ENCODE assay signal across 28 cellular contexts in the genomic region with DNA sequence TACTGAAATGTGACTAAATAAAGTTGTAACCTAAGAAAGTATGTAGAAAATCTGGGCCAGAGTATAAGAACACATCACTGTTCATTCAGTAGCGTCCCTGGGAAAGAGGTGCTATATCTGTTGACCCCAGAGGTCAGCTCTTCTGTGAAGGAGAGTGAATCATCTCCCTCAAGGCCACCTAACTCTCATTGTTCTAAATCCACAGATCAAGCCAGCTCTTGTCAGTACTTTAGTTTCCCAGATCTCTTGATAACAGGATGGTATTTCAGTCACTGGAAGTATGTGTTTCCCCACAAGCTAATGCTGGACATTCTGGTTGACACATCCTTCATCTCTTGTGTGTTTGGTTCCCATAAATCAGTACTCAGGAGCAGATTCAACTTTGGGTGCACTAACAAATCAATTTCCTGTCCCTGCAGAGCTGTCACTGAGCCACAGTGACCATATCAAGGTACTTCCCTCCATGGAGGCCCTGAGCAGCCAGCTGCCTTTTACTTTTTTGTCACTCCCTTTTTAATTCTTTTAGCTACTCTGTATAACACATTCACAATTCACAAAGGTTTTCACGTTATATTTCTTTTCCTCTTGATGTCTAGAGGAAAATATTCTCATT. TPM values are rescaled to one million over a fixed set of nuclear protein-coding genes. Genes with fewer than 3 reads are reported as not detected.
DNase-seq lines count a peak whose midpoint lies in the region; ATAC-seq and TF ChIP-seq lines count a peak whose summit lies in the region.
"Had no signal": no experiment of that assay in that cellular context is flagged by ENCODE, and none has a peak within 500 bp of the region (broad histone marks: within the 10 kb centered on the region; RNA-seq: fewer than 3 reads in every experiment).

No MANE protein-coding gene starts in this region.

- no peak overlapping the region for H3K27ac Mint-ChIP-seq in activated naive CD8-positive, alpha-beta T cell treated with anti-CD3 and anti-CD28 coated beads, Interleukin-2, amount 10 ng/mL, durations not matched to agents 7 days and 5 days
- H3K27ac Mint-ChIP-seq in activated naive CD8-positive, alpha-beta T cell treated with anti-CD3 and anti-CD28 coated beads, Interleukin-2, amount 50 U/mL, for 24 hours: no peak overlapping the region
- no peak overlapping the region for H3K27ac Mint-ChIP-seq in WTC11
- no peak overlapping the region for H3K27ac Mint-ChIP-seq in stimulated activated naive B cell treated with anti-CD40 and anti-IgM and Interleukin-4, amounts not matched to agents 10 μg/mL and 1 μg/mL and 100 μg/mL, for 72 hours
- H3K27ac Mint-ChIP-seq: activated CD8-positive, alpha-beta T cell treated with anti-CD3 and anti-CD28 coated beads, Interleukin-2, amount 10 ng/mL, durations not matched to agents 7 days and 5 days; nephron had no signal

- no peak overlapping the region for H3K4me3 Mint-ChIP-seq in activated naive CD8-positive, alpha-beta T cell treated with anti-CD3 and anti-CD28 coated beads, Interleukin-2, amount 10 ng/mL, durations not matched to agents 7 days and 5 days
- H3K4me3 Mint-ChIP-seq in activated naive CD8-positive, alpha-beta T cell treated with anti-CD3 and anti-CD28 coated beads, Interleukin-2, amount 50 U/mL, for 24 hours: no peak overlapping the region
- no peak overlapping the region for H3K4me3 Mint-ChIP-seq in WTC11
- no peak overlapping the region for H3K4me3 Mint-ChIP-seq in stimulated activated naive B cell treated with anti-CD40 and anti-IgM and Interleukin-4, amounts not matched to agents 10 μg/mL and 1 μg/mL and 100 μg/mL, for 72 hours
- H3K4me3 Mint-ChIP-seq: activated CD8-positive, alpha-beta T cell treated with anti-CD3 and anti-CD28 coated beads, Interleukin-2, amount 10 ng/mL, durations not matched to agents 7 days and 5 days; nephron had no signal

- ATAC-seq in activated naive CD8-positive, alpha-beta T cell treated with anti-CD3 and anti-CD28 coated beads, Interleukin-2, amount 10 ng/mL, durations not matched to agents 7 days and 5 days (ENCODE audit: low read depth): peak; percentile 47
- no peak for ATAC-seq in activated naive CD8-positive, alpha-beta T cell treated with anti-CD3 and anti-CD28 coated beads, Interleukin-2, amount 50 U/mL, for 24 hours
- ATAC-seq in WTC11: no peak
- no peak for ATAC-seq in GM18519 (IDR thresholded peaks at IDR 0.05; ENCODE audit: low FRiP score, unreplicated experiment)
- ATAC-seq in stimulated activated naive B cell treated with anti-CD40 and anti-IgM and Interleukin-4, amounts not matched to agents 10 μg/mL and 1 μg/mL and 100 μg/mL, for 72 hours (replicated peaks): no peak
- ATAC-seq: activated CD8-positive, alpha-beta T cell treated with anti-CD3 and anti-CD28 coated beads, Interleukin-2, amount 10 ng/mL, durations not matched to agents 7 days and 5 days; left lobe of liver; stimulated activated naive CD8-positive, alpha-beta T cell treated with anti-CD3 and anti-CD28 coated beads, Interleukin-15, Interleukin-2, amounts not matched to agents 100 U/mL and 50 U/mL, for 24 hours had no signal

- CTCF ChIA-PET in RWPE1 (lab: Yijun Ruan, JAX): interaction anchor here (0.6 to 0.9 kb wide), 2 partner anchors 13 to 300 kb away, joined by 4 read pairs; no protein-coding TSS in a partner anchor
- CTCF ChIA-PET in WTC11 (lab: Charles Lee): interaction anchor here (0.9 to 1.5 kb wide), 3 partner anchors 62 to 198 kb away, joined by 3 to 4 read pairs (median 4); no protein-coding TSS in a partner anchor

- POLR2A ChIA-PET in activated naive CD8-positive, alpha-beta T cell treated with anti-CD3 and anti-CD28 coated beads, Interleukin-2, amount 10 ng/mL, durations not matched to agents 7 days and 5 days (lab: Charles Lee): no interaction called here
- POLR2A ChIA-PET in RWPE1 (lab: Yijun Ruan, JAX; ENCODE audit: low non-redundant PET) (interaction anchor here (0.6 kb wide), 1 partner anchor 225 kb away, joined by 3 read pairs; no protein-coding TSS in a partner anchor), WTC11 (lab: Charles Lee) (interaction anchor here (0.7 kb wide), 1 partner anchor 13 kb away, joined by 3 read pairs; no protein-coding TSS in a partner anchor)

- peaks cover 8% of the 10 kb centered on the region for H3K27me3 Mint-ChIP-seq in activated naive CD8-positive, alpha-beta T cell treated with anti-CD3 and anti-CD28 coated beads, Interleukin-2, amount 10 ng/mL, durations not matched to agents 7 days and 5 days
- H3K27me3 Mint-ChIP-seq in activated naive CD8-positive, alpha-beta T cell treated with anti-CD3 and anti-CD28 coated beads, Interleukin-2, amount 50 U/mL, for 24 hours: no peaks in the 10 kb centered on the region
- H3K27me3 Mint-ChIP-seq in WTC11 (ENCODE audit: low read depth): peaks cover 2% of the 10 kb centered on the region; the same call in 1 of the 2 replicates
- peaks cover 19 to 31% of the 10 kb centered on the region in 2 donors for H3K27me3 Mint-ChIP-seq in stimulated activated naive B cell treated with anti-CD40 and anti-IgM and Interleukin-4, amounts not matched to agents 10 μg/mL and 1 μg/mL and 100 μg/mL, for 72 hours

- H3K36me3 Mint-ChIP-seq in activated naive CD8-positive, alpha-beta T cell treated with anti-CD3 and anti-CD28 coated beads, Interleukin-2, amount 10 ng/mL, durations not matched to agents 7 days and 5 days: no peaks in the 10 kb centered on the region
- no peaks in the 10 kb centered on the region for H3K36me3 Mint-ChIP-seq in activated naive CD8-positive, alpha-beta T cell treated with anti-CD3 and anti-CD28 coated beads, Interleukin-2, amount 50 U/mL, for 24 hours (ENCODE audit: low read depth)
- no peaks in the 10 kb centered on the region for H3K36me3 Mint-ChIP-seq in WTC11
- no peaks in the 10 kb centered on the region for H3K36me3 Mint-ChIP-seq in stimulated activated naive B cell treated with anti-CD40 and anti-IgM and Interleukin-4, amounts not matched to agents 10 μg/mL and 1 μg/mL and 100 μg/mL, for 72 hours

- TF ChIP-seq CTCF in RWPE1 (conservative IDR thresholded peaks at IDR 0.05; ENCODE audit: low read depth): no peak
- TF ChIP-seq CTCF in WTC11 (IDR thresholded peaks at IDR 0.05): no peak

- DNase-seq in activated naive CD8-positive, alpha-beta T cell treated with anti-CD3 and anti-CD28 coated beads, Interleukin-2, amount 10 ng/mL, durations not matched to agents 7 days and 5 days: no peak
- no peak for DNase-seq in activated naive CD8-positive, alpha-beta T cell treated with anti-CD3 and anti-CD28 coated beads, Interleukin-2, amount 50 U/mL, for 24 hours
- DNase-seq in RWPE1 (ENCODE audit: low spot score): peak; percentile 85
- peak; percentile 5 for DNase-seq in iris pigment epithelial cell (ENCODE audit: low read depth)
- no peak for DNase-seq in WTC11 (ENCODE audit: low spot score)
- DNase-seq in stimulated activated naive B cell treated with anti-CD40 and anti-IgM and Interleukin-4, amounts not matched to agents 10 μg/mL and 1 μg/mL and 100 μg/mL, for 72 hours: no peak
- DNase-seq in stimulated activated naive CD4-positive, alpha-beta T cell (lab: John Stamatoyannopoulos, UW): no peak
- DNase-seq: activated CD8-positive, alpha-beta T cell treated with anti-CD3 and anti-CD28 coated beads, Interleukin-2, amount 10 ng/mL, durations not matched to agents 7 days and 5 days; activated naive CD4-positive, alpha-beta T cell; AML-193; amygdala; KBM-7; midbrain; NCI-H1694 treated with DMSO at 0.1 percent for 48 hours; NCI-H2171 treated with DMSO at 0.1 percent for 48 hours; NCI-H526; RPMI8226; stimulated activated CD4-positive, alpha-beta T cell treated with anti-CD3 and anti-CD28 coated beads, Interleukin-2, amount 100 ng/mL, for 24 hours; stimulated activated naive CD8-positive, alpha-beta T cell treated with anti-CD3 and anti-CD28 coated beads, Interleukin-15, Interleukin-2, amounts not matched to agents 100 U/mL and 50 U/mL, for 24 hours; T-helper 9 cell had no signal

- H3K27ac ChIP-seq in RWPE1: no peak overlapping the region
- H3K27ac ChIP-seq: 22Rv1, skin epidermis had no signal

- H3K9me3 Mint-ChIP-seq in activated naive CD8-positive, alpha-beta T cell treated with anti-CD3 and anti-CD28 coated beads, Interleukin-2, amount 10 ng/mL, durations not matched to agents 7 days and 5 days: no peaks in the 10 kb centered on the region
- H3K9me3 Mint-ChIP-seq in activated naive CD8-positive, alpha-beta T cell treated with anti-CD3 and anti-CD28 coated beads, Interleukin-2, amount 50 U/mL, for 24 hours: no peaks in the 10 kb centered on the region
- H3K9me3 Mint-ChIP-seq in WTC11: no peaks in the 10 kb centered on the region
- no peaks in the 10 kb centered on the region for H3K9me3 Mint-ChIP-seq in stimulated activated naive B cell treated with anti-CD40 and anti-IgM and Interleukin-4, amounts not matched to agents 10 μg/mL and 1 μg/mL and 100 μg/mL, for 72 hours
- H3K9me3 Mint-ChIP-seq: nephron had no signal

- H3K4me1 Mint-ChIP-seq in activated naive CD8-positive, alpha-beta T cell treated with anti-CD3 and anti-CD28 coated beads, Interleukin-2, amount 10 ng/mL, durations not matched to agents 7 days and 5 days: no peaks in the 10 kb centered on the region
- no peaks in the 10 kb centered on the region for H3K4me1 Mint-ChIP-seq in activated naive CD8-positive, alpha-beta T cell treated with anti-CD3 and anti-CD28 coated beads, Interleukin-2, amount 50 U/mL, for 24 hours
- H3K4me1 Mint-ChIP-seq in WTC11: no peaks in the 10 kb centered on the region
- no peaks in the 10 kb centered on the region for H3K4me1 Mint-ChIP-seq in stimulated activated naive B cell treated with anti-CD40 and anti-IgM and Interleukin-4, amounts not matched to agents 10 μg/mL and 1 μg/mL and 100 μg/mL, for 72 hours
- H3K4me1 Mint-ChIP-seq: nephron had no signal

TF ChIP-seq in WTC11, 78 proteins besides CTCF, POLR2A, EP300 and RAD21 (continues in another document):
- TF ChIP-seq E2F4 (CRISPR knock-in tag; IDR thresholded peaks at IDR 0.05; ENCODE audit: borderline replicate concordance, low read depth): no peak

RNA-seq across cellular contexts. Expression of gene KRT1, which starts 7.8 kb away (rescaled TPM):
- total RNA-seq in activated naive CD8-positive, alpha-beta T cell treated with anti-CD3 and anti-CD28 coated beads, Interleukin-2, amount 10 ng/mL, durations not matched to agents 7 days and 5 days: not detected
- total RNA-seq in WTC11 (2021): not detected in 3 replicates
- total RNA-seq: activated CD8-positive, alpha-beta T cell treated with anti-CD3 and anti-CD28 coated beads, Interleukin-2, amount 10 ng/mL, durations not matched to agents 7 days and 5 days; cardiac septum; H4; left lobe of liver had no signal

RNA-seq across cellular contexts. Expression of gene KRT2, which starts 20.4 kb away (rescaled TPM):
- total RNA-seq in activated naive CD8-positive, alpha-beta T cell treated with anti-CD3 and anti-CD28 coated beads, Interleukin-2, amount 10 ng/mL, durations not matched to agents 7 days and 5 days: not detected
- not detected in 3 replicates for total RNA-seq in WTC11 (2021)
- total RNA-seq: cardiac septum, left lobe of liver, posterior vena cava had no signal

RNA-seq across cellular contexts. Expression of gene KRT77, which starts 30.9 kb away (rescaled TPM):
- total RNA-seq in activated naive CD8-positive, alpha-beta T cell treated with anti-CD3 and anti-CD28 coated beads, Interleukin-2, amount 10 ng/mL, durations not matched to agents 7 days and 5 days: not detected
- total RNA-seq in WTC11 (2021): not detected in 3 replicates
- total RNA-seq: activated CD8-positive, alpha-beta T cell treated with anti-CD3 and anti-CD28 coated beads, Interleukin-2, amount 10 ng/mL, durations not matched to agents 7 days and 5 days; cardiac septum; H4; left lobe of liver; posterior vena cava had no signal

RNA-seq across cellular contexts. Expression of gene KRT73, which starts 54.1 kb away (rescaled TPM):
- total RNA-seq in activated naive CD8-positive, alpha-beta T cell treated with anti-CD3 and anti-CD28 coated beads, Interleukin-2, amount 10 ng/mL, durations not matched to agents 7 days and 5 days: under 1 TPM; 0.42 to 0.60 TPM
- not detected in 3 replicates for total RNA-seq in WTC11 (2021)
- total RNA-seq: cardiac septum, H4, left lobe of liver, posterior vena cava had no signal

Comparison
In these comparisons a context has a peak if more than half of its experiments do, and no peak if none do; other contexts are left out.
1. DNase-seq: peak in RWPE1 (single experiment) and iris pigment epithelial cell (single experiment); none in activated naive CD8-positive, alpha-beta T cell treated with anti-CD3 and anti-CD28 coated beads, Interleukin-2, amount 10 ng/mL, durations not matched to agents 7 days and 5 days (single experiment), activated naive CD8-positive, alpha-beta T cell treated with anti-CD3 and anti-CD28 coated beads, Interleukin-2, amount 50 U/mL, for 24 hours (single experiment), WTC11 (single experiment), stimulated activated naive B cell treated with anti-CD40 and anti-IgM and Interleukin-4, amounts not matched to agents 10 μg/mL and 1 μg/mL and 100 μg/mL, for 72 hours (single experiment) and stimulated activated naive CD4-positive, alpha-beta T cell (0 of 6).